In genomic region chr13:45503658-45504057, GRCh38 we compare ENCODE assay signal across 17 cellular contexts. TPM values are rescaled to one million over a fixed set of nuclear protein-coding genes. Genes with fewer than 3 reads are reported as not detected.
DNase-seq lines count a peak whose midpoint lies in the region; ATAC-seq, FAIRE-seq and TF ChIP-seq lines count a peak whose summit lies in the region.
"Had no signal": no experiment of that assay in that cellular context is flagged by ENCODE, and none has a peak within 500 bp of the region (broad histone marks: within the 10 kb centered on the region; RNA-seq: fewer than 3 reads in every experiment).

No MANE protein-coding gene starts in this region.

- no peak overlapping the region for H3K9ac ChIP-seq in HepG2 (ENCODE audit: insufficient read depth, low read depth, low read length)
- H3K9ac ChIP-seq: BLaER1 treated with 17β-estradiol and CSF1 and Interleukin-3, amounts not matched to agents 10 nM and 100 nM had no signal

- peak overlapping the region in 7 of 8 donors; percentile 12 to 69 (median 31) for H3K27ac Mint-ChIP-seq in CD8-positive, alpha-beta memory T cell
- H3K27ac Mint-ChIP-seq in T-helper 17 cell = peak overlapping the region; percentile 16
- H3K27ac Mint-ChIP-seq: GM23338 had no signal

- intact Hi-C loops in HepG2 (cut with micrococcal nuclease; ENCODE audit: unreplicated experiment) = no loop called here

- no peak overlapping the region for H3K4me3 ChIP-seq in CD8-positive, alpha-beta memory T cell (ENCODE audit: low read length)
- no peak overlapping the region for H3K4me3 ChIP-seq in HepG2 (replicated peaks in 1 of 3; ENCODE audit: insufficient read depth in 1 of 3, low read depth in 2 of 3, low read length in 3 of 3)
- H3K4me3 ChIP-seq in small intestine (ENCODE audit: low read depth in 1 of 2, low read length in 2 of 2) = no peak overlapping the region
- H3K4me3 ChIP-seq in effector memory CD4-positive, alpha-beta T cell (ENCODE audit: insufficient read depth, low read depth, low read length, poor library complexity, severe bottlenecking) = no peak overlapping the region
- H3K4me3 ChIP-seq: BLaER1 treated with 17β-estradiol and CSF1 and Interleukin-3, amounts not matched to agents 10 nM and 100 nM; GM23338; SK-N-MC had no signal

- no peak for TF ChIP-seq CTCF in HepG2 (CRISPR knock-in tag; IDR thresholded peaks at IDR 0.05)

- no peaks in the 10 kb centered on the region for H3K4me1 ChIP-seq in CD8-positive, alpha-beta memory T cell (ENCODE audit: insufficient read depth, low read length)
- H3K4me1 ChIP-seq in HepG2 (ENCODE audit: insufficient read depth, low read length) = peaks cover 14% of the 10 kb centered on the region
- no peaks in the 10 kb centered on the region for H3K4me1 ChIP-seq in small intestine (ENCODE audit: control insufficient read depth in 2 of 2, insufficient read depth in 1 of 2, low read depth in 1 of 2, low read length in 1 of 2)
- H3K4me1 ChIP-seq in effector memory CD4-positive, alpha-beta T cell (ENCODE audit: control insufficient read depth, insufficient read depth, low read length, poor library complexity, severe bottlenecking) = no peaks in the 10 kb centered on the region

- BruUV-seq in HepG2 (replicated peaks; lab: Mats Ljungman, UMichigan) = TSS peak; percentile 36

- H3K9me3 ChIP-seq in CD8-positive, alpha-beta memory T cell (ENCODE audit: low read length) = no peaks in the 10 kb centered on the region
- no peaks in the 10 kb centered on the region for H3K9me3 ChIP-seq in T-helper 17 cell (ENCODE audit: control insufficient read depth, low read length, poor library complexity, severe bottlenecking)
- no peaks in the 10 kb centered on the region for H3K9me3 ChIP-seq in HepG2 (ENCODE audit: low read length)
- H3K9me3 ChIP-seq in small intestine (ENCODE audit: control insufficient read depth, low read depth) = no peaks in the 10 kb centered on the region
- no peaks in the 10 kb centered on the region for H3K9me3 ChIP-seq in effector memory CD4-positive, alpha-beta T cell (ENCODE audit: control insufficient read depth, low read length)
- H3K9me3 ChIP-seq: BLaER1 treated with 17β-estradiol and CSF1 and Interleukin-3, amounts not matched to agents 10 nM and 100 nM had no signal

- POLR2A ChIA-PET in CD8-positive, alpha-beta memory T cell (lab: Charles Lee) = no interaction called here
- POLR2A ChIA-PET in HepG2 (lab: Yijun Ruan, JAX) = no interaction called here

- in situ Hi-C loops in HepG2 (cut with HindIII; ENCODE audit: extremely low pct_ligation_motif_present, low pct_unique_long_range_greater_than_20kb) = loop anchor here (25.0 kb wide), 1 partner anchor 466 kb away; no protein-coding TSS in a partner anchor

- TF ChIP-seq RAD21 in HepG2 (CRISPR knock-in tag; IDR thresholded peaks at IDR 0.05) = no peak

- CTCF ChIA-PET in CD8-positive, alpha-beta memory T cell (lab: Charles Lee) = no interaction called here
- CTCF ChIA-PET in HepG2 (lab: Yijun Ruan, JAX; ENCODE audit: low intra/inter-chr PET ratio, low total read pairs) = no interaction called here

- H3K4me1 Mint-ChIP-seq in CD8-positive, alpha-beta memory T cell = peaks cover 6 to 12% (median 6%) of the 10 kb centered on the region in 3 donors
- peaks cover 29% of the 10 kb centered on the region for H3K4me1 Mint-ChIP-seq in T-helper 17 cell
- H3K4me1 Mint-ChIP-seq: GM23338 had no signal

- FAIRE-seq in HepG2 (lab: Jason Lieb, UNC) (no peak), small intestine (lab: Jason Lieb, UNC) (no peak)

- TF ChIP-seq POLR2A in HepG2 (IDR thresholded peaks at IDR 0.05; ENCODE audit: insufficient read depth in 1 of 2, low read depth in 2 of 2, low read length in 2 of 2) = no peak

- TF ChIP-seq EP300 in HepG2 (IDR thresholded peaks at IDR 0.05; ENCODE audit: low read depth in 2 of 2, low read length in 2 of 2) = no peak
- no peak for TF ChIP-seq EP300 in HepG2 (CRISPR knock-in tag; IDR thresholded peaks at IDR 0.05; ENCODE audit: borderline replicate concordance)

- peaks cover 35% of the 10 kb centered on the region for H3K36me3 ChIP-seq in CD8-positive, alpha-beta memory T cell (ENCODE audit: insufficient read depth, low read length)
- H3K36me3 ChIP-seq in HepG2 (replicated peaks in 1 of 2; ENCODE audit: control insufficient read depth in 1 of 2, insufficient read depth in 2 of 2, low read length in 2 of 2) (peaks cover 21 to 59% of the 10 kb centered on the region in 2 experiments), small intestine (ENCODE audit: control insufficient read depth in 2 of 2, insufficient read depth in 2 of 2, low read length in 2 of 2) (peaks cover 28 to 34% of the 10 kb centered on the region in 2 donors)
- H3K36me3 ChIP-seq in effector memory CD4-positive, alpha-beta T cell (ENCODE audit: control insufficient read depth, insufficient read depth, low read length) = peaks cover 43% of the 10 kb centered on the region

- peaks cover 4% of the 10 kb centered on the region; the same call in 1 of the 2 replicates for H4K20me1 ChIP-seq in HepG2 (ENCODE audit: insufficient read depth, low read length)

- no peak overlapping the region for H2AFZ ChIP-seq in HepG2 (ENCODE audit: low read length)
- H2AFZ ChIP-seq: GM23338 had no signal

- no peak overlapping the region for H3K4me3 Mint-ChIP-seq in CD8-positive, alpha-beta memory T cell
- H3K4me3 Mint-ChIP-seq in T-helper 17 cell = no peak overlapping the region
- H3K4me3 Mint-ChIP-seq: GM23338 had no signal

- ATAC-seq in T-helper 17 cell (no peak), HepG2 (no peak; the same call in 2 of the 3 replicates), HG02759 (IDR thresholded peaks at IDR 0.05; ENCODE audit: unreplicated experiment) (no peak)
- ATAC-seq: GM23338 had no signal

- peaks cover 3% of the 10 kb centered on the region for H3K79me2 ChIP-seq in HepG2 (ENCODE audit: insufficient read depth, low read length)

- no peaks in the 10 kb centered on the region for H3K27me3 ChIP-seq in CD8-positive, alpha-beta memory T cell (ENCODE audit: insufficient read depth, low read length, poor library complexity, severe bottlenecking)
- no peaks in the 10 kb centered on the region for H3K27me3 ChIP-seq in HepG2 (ENCODE audit: control insufficient read depth in 1 of 2, insufficient read depth in 2 of 2, low read length in 2 of 2)
- H3K27me3 ChIP-seq in small intestine (ENCODE audit: control insufficient read depth in 2 of 2, insufficient read depth in 2 of 2, low read length in 2 of 2) = no peaks in the 10 kb centered on the region
- H3K27me3 ChIP-seq in effector memory CD4-positive, alpha-beta T cell (replicated peaks; ENCODE audit: control insufficient read depth, insufficient read depth, low read length, poor library complexity, severe bottlenecking) = no peaks in the 10 kb centered on the region
- H3K27me3 ChIP-seq: BLaER1 treated with 17β-estradiol and CSF1 and Interleukin-3, amounts not matched to agents 10 nM and 100 nM had no signal

- no peaks in the 10 kb centered on the region for H3K9me3 Mint-ChIP-seq in CD8-positive, alpha-beta memory T cell

- H3K36me3 Mint-ChIP-seq in CD8-positive, alpha-beta memory T cell = peaks cover 22 to 70% (median 24%) of the 10 kb centered on the region in 3 donors
- peaks cover 15% of the 10 kb centered on the region for H3K36me3 Mint-ChIP-seq in T-helper 17 cell (ENCODE audit: low read depth)

- H3K4me2 ChIP-seq in HepG2 (ENCODE audit: low read depth, low read length) = no peak overlapping the region
- H3K4me2 ChIP-seq: BLaER1 treated with 17β-estradiol and CSF1 and Interleukin-3, amounts not matched to agents 10 nM and 100 nM; GM23338 had no signal

- DNase-seq in CD8-positive, alpha-beta memory T cell = no peak
- DNase-seq in T-helper 17 cell (no peak), HepG2 (ENCODE audit: low spot score) (no peak), small intestine (peak; percentile 41), NCI-H446 (lab: John Stamatoyannopoulos, UW) (no peak)
- DNase-seq in effector memory CD4-positive, alpha-beta T cell = no peak
- DNase-seq: DMS 273 treated with DMSO at 0.1 percent for 48 hours, GDM1, KG1, NCI-H1694 treated with DMSO at 0.1 percent for 48 hours, NCI-H510A, NCI-H82, SHP77 had no signal

- H3K27ac ChIP-seq in CD8-positive, alpha-beta memory T cell (ENCODE audit: low read depth, low read length) = no peak overlapping the region
- no peak overlapping the region for H3K27ac ChIP-seq in HepG2 (ENCODE audit: extremely low read length, insufficient read depth, low read length)
- H3K27ac ChIP-seq in small intestine (ENCODE audit: low read depth in 1 of 2, low read length in 1 of 2) = no peak overlapping the region
- no peak overlapping the region for H3K27ac ChIP-seq in effector memory CD4-positive, alpha-beta T cell (ENCODE audit: insufficient read depth, low read length, poor library complexity, severe bottlenecking)
- H3K27ac ChIP-seq: BLaER1 treated with 17β-estradiol and CSF1 and Interleukin-3, amounts not matched to agents 10 nM and 100 nM; SK-N-MC had no signal

- no peaks in the 10 kb centered on the region for H3K27me3 Mint-ChIP-seq in CD8-positive, alpha-beta memory T cell
- no peaks in the 10 kb centered on the region for H3K27me3 Mint-ChIP-seq in T-helper 17 cell

RNA-seq across cellular contexts. Expression of gene COG3, which starts 38.9 kb away (rescaled TPM):
- 10 to 100 TPM; 19.3 to 20.2 TPM for total RNA-seq in CD8-positive, alpha-beta memory T cell
- polyA plus RNA-seq in CD8-positive, alpha-beta memory T cell = 31.7 TPM
- 10 to 100 TPM; 42.5 to 50.8 TPM for total RNA-seq in T-helper 17 cell
- total RNA-seq in HepG2 (2016; rRNA removed; fragmentation: Illumina TruSeq; extraction: Trizol) = 47.5 and 47.8 TPM in 2 replicates
- 17.3 and 20.1 TPM in 2 replicates for total RNA-seq in HepG2 (2016; cell fraction: cytosol; rRNA removed; fragmentation: Illumina TruSeq; extraction: Trizol; ENCODE audit: low read depth)
- total RNA-seq in HepG2 (2016; cell fraction: insoluble cytoplasmic fraction; rRNA removed; fragmentation: Illumina TruSeq; extraction: Trizol) = 44.5 and 51.8 TPM in 2 replicates
- 19.7 and 24.1 TPM in 2 replicates for total RNA-seq in HepG2 (2016; cell fraction: membrane; rRNA removed; fragmentation: Illumina TruSeq; extraction: Trizol)
- total RNA-seq in HepG2 (2016; cell fraction: nucleus; rRNA removed; fragmentation: Illumina TruSeq; extraction: Trizol) = 55.8 and 65.6 TPM in 2 replicates
- 32.8 and 37.8 TPM in 2 replicates for polyA plus RNA-seq in HepG2 (2011; rRNA removed)
- 20.8 and 21.9 TPM in 2 replicates for polyA plus RNA-seq in HepG2 (2011; cell fraction: cytosol; rRNA removed)
- 65.3 and 69.9 TPM in 2 replicates for polyA plus RNA-seq in HepG2 (2011; cell fraction: nucleus; rRNA removed)
- 20.1 and 22.7 TPM in 2 replicates for polyA plus RNA-seq in HepG2 (2012)
- polyA plus RNA-seq in HepG2 (2016; cell fraction: cytosol; fragmentation: Illumina TruSeq; extraction: Trizol; ENCODE audit: low read depth) = 15.4 and 15.5 TPM in 2 replicates
- polyA plus RNA-seq in HepG2 (2016; cell fraction: insoluble cytoplasmic fraction; fragmentation: Illumina TruSeq; extraction: Trizol; ENCODE audit: low read depth) = 33.1 and 38.8 TPM in 2 replicates
- 11.9 and 12.6 TPM in 2 replicates for polyA plus RNA-seq in HepG2 (2016; cell fraction: membrane; fragmentation: Illumina TruSeq; extraction: Trizol; ENCODE audit: low read depth)
- polyA plus RNA-seq in HepG2 (2016; cell fraction: nucleus; fragmentation: Illumina TruSeq; extraction: Trizol; ENCODE audit: insufficient read depth, low read depth) = 54.6 and 64.4 TPM in 2 replicates
- 9.0 and 51.6 TPM in 2 replicates for polyA minus RNA-seq in HepG2 (2011; rRNA and poly(A)+ RNA removed; ENCODE audit: low replicate concordance)
- polyA minus RNA-seq in HepG2 (2011; cell fraction: cytosol; rRNA and poly(A)+ RNA removed) = 18.4 and 20.6 TPM in 2 replicates
- 168 and 170 TPM in 2 replicates for polyA minus RNA-seq in HepG2 (2011; cell fraction: nucleus; rRNA and poly(A)+ RNA removed)
- 10 to 100 TPM; 15.9 to 29.4 (median 18.6) TPM for polyA plus RNA-seq in small intestine
